In the genomic region with DNA sequence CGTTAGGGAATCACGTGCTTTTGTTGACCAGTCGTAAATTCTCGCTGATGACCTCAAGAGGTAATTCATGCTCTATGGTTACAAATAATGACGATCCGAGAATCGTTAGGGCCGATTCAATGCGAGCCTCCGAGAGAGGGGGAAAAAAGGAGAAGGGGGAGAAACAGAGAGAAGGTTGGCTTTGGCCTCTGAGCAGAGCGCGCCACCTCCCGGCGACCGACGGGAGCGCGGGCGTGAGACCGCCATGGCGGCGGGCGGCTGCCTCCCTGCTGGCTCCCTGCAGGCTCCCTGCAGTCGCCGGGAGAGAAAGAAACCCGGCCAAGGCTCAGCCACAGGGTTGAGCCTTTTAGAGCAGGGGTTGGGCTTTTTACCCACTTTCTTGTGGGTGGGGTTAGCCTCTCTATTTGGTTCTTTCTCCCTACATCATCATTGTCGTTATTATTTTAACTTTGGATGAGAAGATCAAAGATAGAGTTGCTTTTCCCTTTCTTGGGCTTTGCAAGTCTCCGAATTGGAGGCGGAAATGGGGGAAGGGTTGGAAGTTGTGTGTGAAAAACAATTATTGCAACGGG, we compare ENCODE assay signal across 8 cellular contexts. TPM values are rescaled to one million over a fixed set of nuclear protein-coding genes. Genes with fewer than 3 reads are reported as not detected.
DNase-seq lines count a peak whose midpoint lies in the region; ATAC-seq and TF ChIP-seq lines count a peak whose summit lies in the region.

No MANE protein-coding gene starts in this region.

- H3K36me3 ChIP-seq in CD8-positive, alpha-beta memory T cell (ENCODE audit: insufficient read depth, low read length): no peaks in the 10 kb centered on the region

- H3K27ac Mint-ChIP-seq in CD8-positive, alpha-beta memory T cell: peak overlapping the region in 1 of 8 donors; percentile 12
- peak overlapping the region in 1 of 10 donors; percentile 37 for H3K27ac Mint-ChIP-seq in naive thymus-derived CD8-positive, alpha-beta T cell
- H3K27ac Mint-ChIP-seq in stimulated activated naive CD8-positive, alpha-beta T cell treated with anti-CD3 and anti-CD28 coated beads, Interleukin-15, amount 100 ng/mL, for 72 hours: no peak overlapping the region

- DNase-seq in CD8-positive, alpha-beta memory T cell: peak; percentile 70 to 84 (median 75)
- DNase-seq in NOMO-1 treated with DMSO at 0.1 percent for 48 hours (lab: John Stamatoyannopoulos, UW; ENCODE audit: unreplicated experiment) (peak; percentile 71), epithelial cell of esophagus (ENCODE audit: low read depth) (peak; percentile 68)
- peak; percentile 60 to 80 (median 71) for DNase-seq in activated CD8-positive, alpha-beta memory T cell treated with anti-CD3 and anti-CD28 coated beads for 48 hours (ENCODE audit: low read depth in 2 of 3, low spot score in 2 of 3)
- peak; percentile 67 to 83 (median 82) for DNase-seq in naive thymus-derived CD8-positive, alpha-beta T cell
- peak; percentile 81 to 86 for DNase-seq in stimulated activated naive CD8-positive, alpha-beta T cell treated with anti-CD3 and anti-CD28 coated beads, Interleukin-15, amount 100 ng/mL, for 72 hours

- no peak overlapping the region for H3K27ac ChIP-seq in CD8-positive, alpha-beta memory T cell (ENCODE audit: low read depth, low read length)

- CTCF ChIA-PET in CD8-positive, alpha-beta memory T cell (lab: Charles Lee): interaction anchor here (0.9 to 3.9 kb wide), 25 partner anchors 11 to 568 kb away, joined by 3 to 43 read pairs (median 6); a partner anchor contains a TSS

- ATAC-seq in HG03175 (IDR thresholded peaks at IDR 0.05; ENCODE audit: unreplicated experiment): peak; percentile 43
- peak; percentile 64 to 67 for ATAC-seq in naive thymus-derived CD8-positive, alpha-beta T cell
- ATAC-seq in stimulated activated naive CD8-positive, alpha-beta T cell treated with anti-CD3 and anti-CD28 coated beads, Interleukin-15, amount 100 ng/mL, for 72 hours: peak; percentile 58
- no peak for ATAC-seq in HG03095 (IDR thresholded peaks at IDR 0.05; ENCODE audit: unreplicated experiment)

- peaks cover 44 to 48% (median 47%) of the 10 kb centered on the region in 3 donors for H3K4me1 Mint-ChIP-seq in CD8-positive, alpha-beta memory T cell
- peaks cover 29 to 61% (median 50%) of the 10 kb centered on the region in 4 donors for H3K4me1 Mint-ChIP-seq in naive thymus-derived CD8-positive, alpha-beta T cell
- peaks cover 62% of the 10 kb centered on the region for H3K4me1 Mint-ChIP-seq in stimulated activated naive CD8-positive, alpha-beta T cell treated with anti-CD3 and anti-CD28 coated beads, Interleukin-15, amount 100 ng/mL, for 72 hours

- no peaks in the 10 kb centered on the region for H3K9me3 Mint-ChIP-seq in CD8-positive, alpha-beta memory T cell
- no peaks in the 10 kb centered on the region for H3K9me3 Mint-ChIP-seq in naive thymus-derived CD8-positive, alpha-beta T cell
- no peaks in the 10 kb centered on the region for H3K9me3 Mint-ChIP-seq in stimulated activated naive CD8-positive, alpha-beta T cell treated with anti-CD3 and anti-CD28 coated beads, Interleukin-15, amount 100 ng/mL, for 72 hours

- H3K4me3 ChIP-seq in CD8-positive, alpha-beta memory T cell (ENCODE audit: low read length): peak overlapping the region; percentile 61
- H3K4me3 ChIP-seq in epithelial cell of esophagus (ENCODE audit: low read length): no peak overlapping the region

- peaks cover 41% of the 10 kb centered on the region for H3K4me1 ChIP-seq in CD8-positive, alpha-beta memory T cell (ENCODE audit: insufficient read depth, low read length)

- H3K9me3 ChIP-seq in CD8-positive, alpha-beta memory T cell (ENCODE audit: low read length): no peaks in the 10 kb centered on the region

- H3K27me3 ChIP-seq in CD8-positive, alpha-beta memory T cell (ENCODE audit: insufficient read depth, low read length, poor library complexity, severe bottlenecking): peaks cover 55% of the 10 kb centered on the region

- POLR2A ChIA-PET in CD8-positive, alpha-beta memory T cell (lab: Charles Lee): interaction anchor here (0.8 to 1.3 kb wide), 6 partner anchors 11 to 330 kb away, joined by 3 to 4 read pairs (median 3); no protein-coding TSS in a partner anchor
- POLR2A ChIA-PET in naive thymus-derived CD8-positive, alpha-beta T cell (lab: Charles Lee): interaction anchor here (0.8 to 1.9 kb wide), 4 partner anchors 20 to 102 kb away, joined by 3 to 8 read pairs (median 3); a partner anchor contains a TSS

- peaks cover 62 to 82% of the 10 kb centered on the region in 2 donors for H3K27me3 Mint-ChIP-seq in CD8-positive, alpha-beta memory T cell
- peaks cover 55 to 100% (median 76%) of the 10 kb centered on the region in 5 donors for H3K27me3 Mint-ChIP-seq in naive thymus-derived CD8-positive, alpha-beta T cell
- H3K27me3 Mint-ChIP-seq in stimulated activated naive CD8-positive, alpha-beta T cell treated with anti-CD3 and anti-CD28 coated beads, Interleukin-15, amount 100 ng/mL, for 72 hours: peaks cover 100% of the 10 kb centered on the region

- H3K36me3 Mint-ChIP-seq in CD8-positive, alpha-beta memory T cell: no peaks in the 10 kb centered on the region
- peaks cover 0 to 4% (median 0%) of the 10 kb centered on the region in 3 donors for H3K36me3 Mint-ChIP-seq in naive thymus-derived CD8-positive, alpha-beta T cell

- TF ChIP-seq CTCF in epithelial cell of esophagus (IDR thresholded peaks at IDR 0.05; ENCODE audit: insufficient read depth, low read depth, low read length, missing control alignments): peak; percentile 71

- peak overlapping the region; percentile 77 to 91 (median 86) for H3K4me3 Mint-ChIP-seq in CD8-positive, alpha-beta memory T cell
- H3K4me3 Mint-ChIP-seq in naive thymus-derived CD8-positive, alpha-beta T cell: peak overlapping the region; percentile 68 to 87 (median 82)
- H3K4me3 Mint-ChIP-seq in stimulated activated naive CD8-positive, alpha-beta T cell treated with anti-CD3 and anti-CD28 coated beads, Interleukin-15, amount 100 ng/mL, for 72 hours: peak overlapping the region; percentile 83 to 89

RNA-seq across cellular contexts. Expression of a gene that starts 0.3 kb away (rescaled TPM):
- not detected for total RNA-seq in CD8-positive, alpha-beta memory T cell
- polyA plus RNA-seq in CD8-positive, alpha-beta memory T cell: not detected
- total RNA-seq in naive thymus-derived CD8-positive, alpha-beta T cell: not detected
- not detected for polyA plus RNA-seq in naive thymus-derived CD8-positive, alpha-beta T cell

RNA-seq across cellular contexts. Expression of a gene that starts 3.9 kb away (rescaled TPM):
- 1 to 10 TPM; 3.0 to 3.5 TPM for total RNA-seq in CD8-positive, alpha-beta memory T cell
- polyA plus RNA-seq in CD8-positive, alpha-beta memory T cell: 0.10 TPM
- total RNA-seq in naive thymus-derived CD8-positive, alpha-beta T cell: 1 to 10 TPM; 7.2 to 8.1 TPM
- under 1 TPM in 1 of 3 donors, not detected in 2; 0.19 TPM for polyA plus RNA-seq in naive thymus-derived CD8-positive, alpha-beta T cell

RNA-seq across cellular contexts. Expression of a gene that starts 10.9 kb away (rescaled TPM):
- under 1 TPM; 0.22 to 0.37 TPM for total RNA-seq in CD8-positive, alpha-beta memory T cell
- not detected for polyA plus RNA-seq in CD8-positive, alpha-beta memory T cell
- total RNA-seq in naive thymus-derived CD8-positive, alpha-beta T cell: not detected
- polyA plus RNA-seq in naive thymus-derived CD8-positive, alpha-beta T cell: not detected

RNA-seq across cellular contexts. Expression of a gene that starts 15.8 kb away (rescaled TPM):
- total RNA-seq in CD8-positive, alpha-beta memory T cell: 1 to 10 TPM; 3.4 to 3.7 TPM
- 0.33 TPM for polyA plus RNA-seq in CD8-positive, alpha-beta memory T cell
- 1 to 10 TPM; 1.8 to 2.3 TPM for total RNA-seq in naive thymus-derived CD8-positive, alpha-beta T cell
- polyA plus RNA-seq in naive thymus-derived CD8-positive, alpha-beta T cell: under 1 TPM in 2 of 3 donors, not detected in 1; 0.06 TPM

RNA-seq across cellular contexts. Expression of a gene that starts 16.9 kb away (rescaled TPM):
- under 1 TPM; 0.89 to 0.96 TPM for total RNA-seq in CD8-positive, alpha-beta memory T cell
- polyA plus RNA-seq in CD8-positive, alpha-beta memory T cell: 0.87 TPM
- total RNA-seq in naive thymus-derived CD8-positive, alpha-beta T cell: not detected
- polyA plus RNA-seq in naive thymus-derived CD8-positive, alpha-beta T cell: under 1 TPM in 2 of 3 donors, not detected in 1; 0.22 to 0.40 TPM
